17 cellular contexts compared by ENCODE assay signal in the genomic region with DNA sequence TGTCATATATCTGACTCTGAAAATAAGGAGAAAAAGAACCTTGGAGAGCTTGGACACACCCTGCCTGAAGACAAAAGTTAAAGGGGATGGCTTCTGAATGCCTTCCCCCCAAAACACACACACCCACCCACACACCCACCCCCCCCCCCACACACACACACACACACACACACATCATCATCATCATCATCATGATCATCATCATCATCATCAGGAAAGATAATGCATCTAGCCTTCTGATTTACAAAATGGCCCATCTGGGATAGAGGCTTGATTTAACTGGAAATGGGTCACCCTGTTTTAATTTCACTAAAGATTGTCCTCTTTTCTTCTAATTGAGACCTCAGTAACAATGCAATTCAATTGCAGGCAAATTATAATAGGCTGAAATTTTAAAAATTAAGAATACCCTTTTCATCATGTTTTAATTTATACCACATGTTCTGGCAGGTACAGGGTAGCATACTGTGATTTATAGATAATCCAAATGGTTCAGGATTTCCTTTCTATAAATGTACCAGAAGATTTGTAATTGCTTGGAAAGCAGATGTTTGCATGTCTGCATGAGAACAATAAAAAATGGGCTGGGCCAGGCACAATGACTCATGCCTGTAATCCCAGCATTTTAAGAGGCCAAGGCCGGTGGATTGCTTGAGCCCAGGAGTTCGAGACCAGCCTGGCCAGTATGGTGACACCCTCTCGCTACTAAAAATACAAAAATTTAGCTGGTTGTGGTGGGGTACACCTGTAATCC. TPM values are rescaled to one million over a fixed set of nuclear protein-coding genes. Genes with fewer than 3 reads are reported as not detected.
DNase-seq lines count a peak whose midpoint lies in the region; ATAC-seq, FAIRE-seq and TF ChIP-seq lines count a peak whose summit lies in the region.
"Had no signal": no experiment of that assay in that cellular context is flagged by ENCODE, and none has a peak within 500 bp of the region (broad histone marks: within the 10 kb centered on the region; RNA-seq: fewer than 3 reads in every experiment).

No MANE protein-coding gene starts in this region.

- H3K18ac ChIP-seq in H1 (ENCODE audit: extremely low read depth, low read length), result peak overlapping the region; percentile 19; the same call in 1 of the 2 replicates

- H3K27me3 ChIP-seq in H1 (replicated peaks in 1 of 4; ENCODE audit: control insufficient read depth in 3 of 4, extremely low read depth in 1 of 4, insufficient read depth in 3 of 4, low read length in 3 of 4), result no peaks in the 10 kb centered on the region
- no peaks in the 10 kb centered on the region for H3K27me3 ChIP-seq in mucosa of rectum (ENCODE audit: control insufficient read depth in 2 of 2, insufficient read depth in 2 of 2, low read length in 2 of 2)

- no peak overlapping the region for H2BK15ac ChIP-seq in H1 (ENCODE audit: low read length)

- no peak for FAIRE-seq in H1 (lab: Jason Lieb, UNC)

- 0 out of 2 replicates have a peak overlapping the region, but pooled peaks have one; percentile 32 for H2AK5ac ChIP-seq in H1 (ENCODE audit: low read depth, low read length)

- no peak overlapping the region for H4K91ac ChIP-seq in H1 (replicated peaks; ENCODE audit: insufficient read length, low read length)

- no peak for TF ChIP-seq EP300 in H1 (IDR thresholded peaks at IDR 0.05; ENCODE audit: borderline replicate concordance in 1 of 2, low read depth in 2 of 2, low read length in 2 of 2)

- no peak overlapping the region for H4K5ac ChIP-seq in H1 (ENCODE audit: insufficient read length, low read depth, low read length)

- CTCF ChIA-PET in H1 (lab: Charles Lee; ENCODE audit: partially characterized antibody), result interaction anchor here (1.1 to 1.6 kb wide), 5 partner anchors 11 to 374 kb away, joined by 3 read pairs; no protein-coding TSS in a partner anchor

- H3K9me3 ChIP-seq in H1 (ENCODE audit: insufficient read depth in 2 of 2, low read depth in 1 of 2, low read length in 1 of 2) (no peaks in the 10 kb centered on the region; a peak in 1 of 4 replicates), mucosa of rectum (ENCODE audit: control insufficient read depth in 2 of 2, low read length in 2 of 2) (peaks cover 0 to 2% of the 10 kb centered on the region in 2 donors)

- peak overlapping the region; percentile 30; the same call in 1 of the 2 replicates for H2BK12ac ChIP-seq in H1 (ENCODE audit: low read depth, low read length)

- H3K79me2 ChIP-seq in H1 (ENCODE audit: control insufficient read depth in 1 of 2, insufficient read depth in 2 of 2, low read length in 2 of 2), result peaks cover 5 to 60% of the 10 kb centered on the region in 2 experiments; a peak in 2 of 4 replicates

- H3K4me3 ChIP-seq in H1 (ENCODE audit: extremely low read depth in 1 of 4, insufficient read depth in 2 of 4, low read depth in 3 of 4, low read length in 4 of 4) (peak overlapping the region in 1 of 4 experiments; percentile 61; a peak in 1 of 8 replicates), mucosa of rectum (ENCODE audit: low read length in 2 of 2) (no peak overlapping the region), coronary artery (no peak overlapping the region)

- no peak overlapping the region for H3K14ac ChIP-seq in H1 (ENCODE audit: insufficient read length)

- no peak overlapping the region for H2AFZ ChIP-seq in H1 (ENCODE audit: low read length)

- H3K4me1 ChIP-seq in H1 (replicated peaks in 1 of 4; ENCODE audit: control insufficient read depth in 3 of 4, insufficient read depth in 4 of 4, low read length in 3 of 4) (peaks cover 6 to 26% (median 18%) of the 10 kb centered on the region in 4 experiments; a peak in 6 of 7 replicates), mucosa of rectum (ENCODE audit: control insufficient read depth in 2 of 2, insufficient read depth in 2 of 2, low read length in 2 of 2) (peaks cover 0 to 18% of the 10 kb centered on the region in 2 donors)

- H3K4ac ChIP-seq in H1 (replicated peaks; ENCODE audit: insufficient read length, low read depth, low read length), result no peak overlapping the region

- no peak overlapping the region for H2BK120ac ChIP-seq in H1 (replicated peaks; ENCODE audit: low read depth, low read length)

- peak overlapping the region; percentile 1; the same call in 1 of the 2 replicates for H4K8ac ChIP-seq in H1 (ENCODE audit: extremely low read depth, insufficient read depth, low read length)

- TF ChIP-seq CTCF in H1 (IDR thresholded peaks at IDR 0.05; ENCODE audit: control extremely low read depth in 1 of 3, insufficient read depth in 1 of 3, low read depth in 1 of 3, low read length in 3 of 3) (no peak), coronary artery (IDR thresholded peaks at IDR 0.05) (no peak)

- ATAC-seq in GM18907 (IDR thresholded peaks at IDR 0.05; ENCODE audit: unreplicated experiment), result no peak
- ATAC-seq: activated T-cell treated with anti-CD3 and anti-CD28 coated beads, Interleukin-2, amount 50 U/mL, for 72 hours; HCT116; PC-3 had no signal

- no peak overlapping the region for H3K23ac ChIP-seq in H1 (ENCODE audit: insufficient read length)

- H2BK5ac ChIP-seq in H1 (ENCODE audit: low read depth, low read length), result no peak overlapping the region

- H3K36me3 ChIP-seq in H1 (ENCODE audit: control insufficient read depth in 2 of 4, insufficient read depth in 4 of 4, low read length in 3 of 4) (peaks cover 0 to 6% (median 0%) of the 10 kb centered on the region in 4 experiments; a peak in 2 of 8 replicates), mucosa of rectum (ENCODE audit: control insufficient read depth in 2 of 2, insufficient read depth in 2 of 2, low read length in 2 of 2) (peaks cover 6% of the 10 kb centered on the region in 2 donors)

- peak overlapping the region; percentile 74 to 82; a peak in 3 of 4 replicates for H3K4me2 ChIP-seq in H1 (ENCODE audit: insufficient read depth in 1 of 2, low read depth in 2 of 2, low read length in 2 of 2)

- H4K20me1 ChIP-seq in H1 (replicated peaks in 1 of 2; ENCODE audit: control insufficient read depth in 1 of 2, insufficient read depth in 2 of 2, low read length in 2 of 2), result no peaks in the 10 kb centered on the region

- WGBS in H1 (ENCODE audit: extremely low coverage in 1 of 2, insufficient coverage in 1 of 2, insufficient read length in 1 of 2, insufficient replicate concordance in 2 of 2, low coverage in 1 of 2, low lambda C conversion rate in 2 of 2, missing lambda C conversion rate in 1 of 2), 2 experiments, result 75% methylated on average over 3 of the region's 3 CpGs; no CpG with 5 or more reads in 1 of the 2 experiments

- H3K79me1 ChIP-seq in H1 (ENCODE audit: low read depth, low read length), result peaks cover 4% of the 10 kb centered on the region

- DNase-seq in EH (ENCODE audit: low read depth), result peak; percentile 49
- peak; percentile 32 for DNase-seq in LHCN-M2 (ENCODE audit: low read depth)
- no peak for DNase-seq in H1 (ENCODE audit: low read depth in 1 of 2, low spot score in 2 of 2)
- DNase-seq in coronary artery (ENCODE audit: low spot score), result no peak
- no peak for DNase-seq in SIG-M5 treated with dmso at 0.1 percent for 504 hours (lab: John Stamatoyannopoulos, UW; ENCODE audit: unreplicated experiment)
- DNase-seq in kidney tubule cell (ENCODE audit: low spot score), result no peak
- DNase-seq: activated CD4-positive, alpha-beta T cell treated with anti-CD3 and anti-CD28 coated beads for 48 hours; activated T-cell treated with anti-CD3 and anti-CD28 coated beads, Interleukin-2, amount 50 U/mL, for 72 hours; naive B cell; NCI-H1092; NCI-H226; PC-3; stimulated activated CD4-positive, alpha-beta T cell treated with anti-CD3 and anti-CD28 coated beads, Interleukin-4, amount 100 ng/mL, for 4 hours; stimulated activated naive CD4-positive, alpha-beta T cell had no signal

- H3K9ac ChIP-seq in H1 (replicated peaks in 1 of 4; ENCODE audit: extremely low read depth in 1 of 4, low read depth in 3 of 4, low read length in 3 of 4) (no peak overlapping the region), mucosa of rectum (ENCODE audit: low read depth in 1 of 2, low read length in 2 of 2) (no peak overlapping the region)

- H3K27ac ChIP-seq in H1 (ENCODE audit: low read depth, low read length) (no peak overlapping the region), mucosa of rectum (ENCODE audit: low read depth in 2 of 2, low read length in 2 of 2) (peak overlapping the region; percentile 41 to 65), coronary artery (no peak overlapping the region)

- no peak overlapping the region for H3K56ac ChIP-seq in H1 (replicated peaks; ENCODE audit: insufficient read length, low read depth, low read length)

- no peak for TF ChIP-seq POLR2A in H1 (IDR thresholded peaks at IDR 0.05; ENCODE audit: control extremely low read depth in 1 of 2, low read depth in 2 of 2, low read length in 2 of 2)

- peaks cover 7% of the 10 kb centered on the region for H3K23me2 ChIP-seq in H1 (ENCODE audit: low read depth, low read length)

- POLR2A ChIA-PET in H1 (lab: Charles Lee; ENCODE audit: partially characterized antibody), result interaction anchor here (1.0 to 4.3 kb wide), 5 partner anchors 7 to 54 kb away, joined by 4 to 52 read pairs (median 5); no protein-coding TSS in a partner anchor

- no peak for TF ChIP-seq RAD21 in H1 (IDR thresholded peaks at IDR 0.05 in 1 of 2, conservative IDR thresholded peaks at IDR 0.05 in 1 of 2; ENCODE audit: low read depth in 2 of 2, low read length in 2 of 2)

- peak overlapping the region; percentile 84; the same call in 1 of the 2 replicates for H2BK20ac ChIP-seq in H1 (ENCODE audit: low read length)

RNA-seq across cellular contexts. Expression of a gene that starts 56.5 kb away (rescaled TPM):
- 11.0 and 11.5 TPM in 2 replicates for total RNA-seq in LHCN-M2 (2014; rRNA removed)
- polyA plus RNA-seq in LHCN-M2 (2012), result 2.4 TPM
- 58.1 and 59.8 TPM in 2 replicates for total RNA-seq in H1 (2021; fragmentation: NEBNext Ultra II Directional; extraction: Animal tissue kit (Norgen Biotek cat#: 25700))
- 30.8 and 34.0 TPM in 2 replicates for polyA plus RNA-seq in H1 (2011; rRNA removed)
- polyA plus RNA-seq in H1 (2011; cell fraction: cytosol; rRNA removed), result 30.1 TPM
- 51.4 TPM for polyA plus RNA-seq in H1 (2011; cell fraction: nucleus; rRNA removed)
- polyA plus RNA-seq in H1 (2012, experiment 1 of 2), result 25.9 to 40.1 TPM (median 35.7 TPM) in 4 replicates
- polyA plus RNA-seq in H1 (2012, experiment 2 of 2), result 7.1 TPM
- 20.5 TPM for polyA plus RNA-seq in H1 (2013, experiment 1 of 2)
- 17.9 TPM for polyA plus RNA-seq in H1 (2013, experiment 2 of 2)
- 196 and 248 TPM in 2 replicates for polyA minus RNA-seq in H1 (2011; rRNA and poly(A)+ RNA removed)
- 78.7 TPM for polyA minus RNA-seq in H1 (2011; cell fraction: cytosol; rRNA and poly(A)+ RNA removed)
- polyA minus RNA-seq in H1 (2011; cell fraction: nucleus; rRNA and poly(A)+ RNA removed), result 117 TPM

Comparison
In these comparisons a context has a peak if more than half of its experiments do, and no peak if none do; other contexts are left out.
1. DNase-seq: peak in EH (single experiment) and LHCN-M2 (single experiment); none in H1 (0 of 2), coronary artery (single experiment), SIG-M5 treated with dmso at 0.1 percent for 504 hours (single experiment) and kidney tubule cell (single experiment).
2. H3K27ac ChIP-seq: peak in mucosa of rectum (2 of 2); none in H1 (single experiment) and coronary artery (0 of 2).